In the genomic region with DNA sequence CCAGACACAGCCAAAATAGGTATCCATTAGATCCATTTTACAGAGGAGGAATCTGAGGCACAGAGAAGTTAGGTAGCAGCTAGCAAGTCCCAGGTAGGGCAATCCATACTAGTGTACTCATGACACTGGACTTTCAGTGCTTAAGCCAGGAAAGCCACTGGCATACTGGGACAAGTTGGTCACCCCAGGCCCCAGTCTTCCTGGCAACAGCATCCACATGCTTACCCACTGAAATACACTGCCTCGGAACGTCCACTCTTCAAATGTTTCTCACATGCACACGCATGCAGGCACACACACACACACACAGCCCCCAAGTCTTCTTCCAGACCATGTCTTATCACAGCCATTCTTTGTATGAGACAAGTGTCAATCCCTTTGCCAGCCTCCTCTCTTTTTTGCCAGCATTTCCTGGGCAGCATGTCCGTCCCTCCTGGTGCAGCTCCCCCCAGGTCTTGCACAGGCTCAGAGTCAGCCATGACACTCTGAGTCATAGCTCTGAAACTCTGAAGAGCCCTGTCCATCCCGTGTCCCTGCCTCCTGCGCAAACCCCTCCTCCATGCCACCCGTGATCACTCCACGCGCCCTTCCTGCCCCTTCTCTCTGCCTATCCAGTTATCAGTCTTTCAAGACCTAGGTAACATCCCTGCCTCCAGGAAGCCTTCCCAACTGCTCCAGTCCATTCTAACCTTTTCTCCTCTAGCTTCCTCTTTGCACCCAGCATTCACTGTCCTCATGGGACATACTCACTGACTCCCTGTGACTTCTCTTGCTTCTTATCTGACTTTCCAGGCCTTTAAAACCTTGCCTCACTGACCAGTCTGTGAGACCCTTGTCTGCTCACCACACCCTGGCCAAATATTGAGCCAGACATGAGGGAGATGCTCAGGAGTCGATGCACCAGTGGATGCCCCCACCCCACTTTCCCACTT, we compare ENCODE assay signal across 23 cellular contexts. TPM values are rescaled to one million over a fixed set of nuclear protein-coding genes. Genes with fewer than 3 reads are reported as not detected.
DNase-seq lines count a peak whose midpoint lies in the region; TF ChIP-seq lines count a peak whose summit lies in the region.
"Had no signal": no experiment of that assay in that cellular context is flagged by ENCODE, and none has a peak within 500 bp of the region (broad histone marks: within the 10 kb centered on the region; RNA-seq: fewer than 3 reads in every experiment).

No MANE protein-coding gene starts in this region.

- H3K9me3 Mint-ChIP-seq in endothelial cell (ENCODE audit: unreplicated experiment) = no peaks in the 10 kb centered on the region

- H3K27ac ChIP-seq in spleen (no peak overlapping the region), tibial artery (no peak overlapping the region)
- H3K27ac ChIP-seq: 22Rv1, C4-2B, GM23248 had no signal

- H3K36me3 Mint-ChIP-seq in endothelial cell (ENCODE audit: low read depth, unreplicated experiment) = peaks cover 7% of the 10 kb centered on the region

- DNase-seq in DMS53 (lab: John Stamatoyannopoulos, UW) = peak; percentile 14
- no peak for DNase-seq in DMS53 treated with DMSO at 0.1 percent for 48 hours (lab: John Stamatoyannopoulos, UW; ENCODE audit: unreplicated experiment)
- peak; percentile 7 for DNase-seq in LHCN-M2 (ENCODE audit: low read depth)
- no peak for DNase-seq in endothelial cell (ENCODE audit: low spot score)
- DNase-seq in spleen = peak; percentile 41
- no peak for DNase-seq in tibial artery
- DNase-seq in activated CD4-positive, CD25-positive, alpha-beta regulatory T cell treated with anti-CD3 and anti-CD28 coated beads, Interleukin-2, amount 50 U/mL, for 72 hours = no peak
- no peak for DNase-seq in NCI-H1105 (lab: John Stamatoyannopoulos, UW)
- DNase-seq: AML-193, DMS79 treated with DMSO at 0.1 percent for 48 hours, GM23248, IMR-90, Karpas-422, MM.1S, NCI-H1092 treated with DMSO at 0.1 percent for 48 hours, NCI-H2081, NCI-H748 treated with DMSO at 0.1 percent for 48 hours, SHP77 treated with DMSO at 0.1 percent for 48 hours had no signal

- H3K9me3 ChIP-seq in spleen (no peaks in the 10 kb centered on the region), tibial artery (no peaks in the 10 kb centered on the region)

- H3K4me1 Mint-ChIP-seq in endothelial cell (ENCODE audit: unreplicated experiment) = peaks cover 3% of the 10 kb centered on the region

- H3K27me3 ChIP-seq in spleen (replicated peaks in 1 of 7) (peaks cover 0 to 10% (median 0%) of the 10 kb centered on the region in 7 donors), tibial artery (peaks cover 0 to 22% of the 10 kb centered on the region in 2 donors)

- intact Hi-C loops in spleen (cut with DNase I; ENCODE audit: low total_unique reads) = no loop called here
- intact Hi-C loops in tibial artery (cut with DNase I; ENCODE audit: low total_unique reads) = no loop called here

- H3K36me3 ChIP-seq in spleen (no peaks in the 10 kb centered on the region), tibial artery (no peaks in the 10 kb centered on the region)

- H3K4me3 ChIP-seq in spleen (no peak overlapping the region), tibial artery (no peak overlapping the region)
- H3K4me3 ChIP-seq: GM12878, GM23248 had no signal

- H3K4me1 ChIP-seq in spleen (peaks cover 4 to 11% (median 9%) of the 10 kb centered on the region in 6 donors), tibial artery (peaks cover 0 to 9% (median 7%) of the 10 kb centered on the region in 4 donors)

- WGBS in spleen, 5 donors = 76 to 86% (median 81%) methylated on average over 10 of the region's 10 CpGs

- peak overlapping the region; percentile 5 for H3K4me3 Mint-ChIP-seq in endothelial cell (ENCODE audit: unreplicated experiment)

- TF ChIP-seq CTCF in endothelial cell (IDR thresholded peaks at IDR 0.05; ENCODE audit: unreplicated experiment) = no peak
- TF ChIP-seq CTCF in spleen (IDR thresholded peaks at IDR 0.05 in 8 of 11, conservative IDR thresholded peaks at IDR 0.05 in 3 of 11) = no peak
- no peak for TF ChIP-seq CTCF in tibial artery (IDR thresholded peaks at IDR 0.05)

- peaks cover 18% of the 10 kb centered on the region for H3K27me3 Mint-ChIP-seq in endothelial cell (ENCODE audit: unreplicated experiment)

- H3K27ac Mint-ChIP-seq in endothelial cell (ENCODE audit: unreplicated experiment) = peak overlapping the region; percentile 4

- TF ChIP-seq POLR2A in spleen (IDR thresholded peaks at IDR 0.05) = no peak

RNA-seq across cellular contexts. Expression of gene TEX261, which starts 10.9 kb away (rescaled TPM):
- 61.9 and 76.6 TPM in 2 replicates for total RNA-seq in LHCN-M2 (2014; rRNA removed)
- 57.5 TPM for polyA plus RNA-seq in LHCN-M2 (2012)
- total RNA-seq in endothelial cell (ENCODE audit: unreplicated experiment) = 37.1 TPM
- 10 to 100 TPM; 28.6 to 55.7 (median 39.8) TPM for total RNA-seq in spleen
- polyA plus RNA-seq in spleen = 10 to 100 TPM in 2 of 3 donors, 1 to 10 TPM in 1; 8.7 to 21.7 (median 12.9) TPM

RNA-seq across cellular contexts. Expression of gene ANKRD53, which starts 27.1 kb away (rescaled TPM):
- total RNA-seq in LHCN-M2 (2014; rRNA removed) (0.11 and 0.83 TPM in 2 replicates), endothelial cell (ENCODE audit: unreplicated experiment) (0.56 TPM), spleen (1 to 10 TPM in 3 of 7 donors, under 1 TPM in 2, not detected in 2; 0.39 to 1.7 (median 1.3) TPM)
- polyA plus RNA-seq in LHCN-M2 (2012) = 0.67 TPM
- under 1 TPM; 0.22 to 0.72 (median 0.27) TPM for polyA plus RNA-seq in spleen
- total RNA-seq: GM12878, GM23248, NCI-H460, RPMI7951 had no signal

Comparison
In these comparisons a context has a peak if more than half of its experiments do, and no peak if none do; other contexts are left out.
1. DNase-seq: peak in DMS53 (single experiment), LHCN-M2 (single experiment) and spleen (single experiment); none in DMS53 treated with DMSO at 0.1 percent for 48 hours (single experiment), endothelial cell (single experiment), tibial artery (0 of 2), activated CD4-positive, CD25-positive, alpha-beta regulatory T cell treated with anti-CD3 and anti-CD28 coated beads, Interleukin-2, amount 50 U/mL, for 72 hours (single experiment) and NCI-H1105 (single experiment).